ENCODE assay signal across 20 cellular contexts in the genomic region with DNA sequence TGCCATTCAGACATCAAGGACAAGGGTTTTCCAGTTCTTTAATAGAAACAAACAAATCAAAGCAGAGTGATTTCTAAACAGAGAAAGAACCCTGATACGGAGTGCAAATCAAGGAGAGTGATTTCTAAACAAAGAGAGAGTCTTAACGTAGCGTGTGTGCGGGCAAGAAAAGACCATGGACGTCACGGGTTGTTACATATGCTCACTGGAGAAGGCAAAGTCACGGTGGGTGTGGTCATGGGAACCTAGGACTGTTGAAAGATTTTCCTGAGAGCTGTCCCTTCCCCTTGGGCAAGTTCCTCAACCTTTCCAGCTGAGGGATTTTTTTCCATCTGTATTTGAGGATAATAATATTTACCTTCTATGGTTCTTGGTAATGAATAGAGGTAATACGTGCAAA.
"Had no signal": no experiment of that assay in that cellular context is flagged by ENCODE, and none has a peak within 500 bp of the region (broad histone marks: within the 10 kb centered on the region; RNA-seq: fewer than 3 reads in every experiment).

No MANE protein-coding gene starts in this region.

- FAIRE-seq: endometrium had no signal

- H3K36me3 ChIP-seq: gastrocnemius medialis, heart right ventricle, neutrophil, suprapubic skin, thyroid gland, vagina had no signal

- H3K36me3 Mint-ChIP-seq: type B pancreatic cell had no signal

- ATAC-seq: esophagus mucosa; gastrocnemius medialis; heart right ventricle; left lobe of liver; naive thymus-derived CD4-positive, alpha-beta T cell; psoas muscle; sciatic nerve had no signal

- DNase-seq: effector memory CD4-positive, alpha-beta T cell; gastrocnemius medialis; heart right ventricle; hypothalamus; islet precursor cell; mesendoderm; naive thymus-derived CD4-positive, alpha-beta T cell; psoas muscle; stimulated activated CD4-positive, alpha-beta T cell treated with anti-CD3 and anti-CD28 coated beads, Interleukin-2, amount 100 ng/mL, for 24 hours; stimulated activated naive CD4-positive, alpha-beta T cell treated with Interleukin-2 at 50 U/mL for 16 hours; thyroid gland had no signal

- H3K4me3 Mint-ChIP-seq: naive thymus-derived CD4-positive, alpha-beta T cell; type B pancreatic cell had no signal

- H3K27me3 ChIP-seq: gastrocnemius medialis, heart right ventricle, neutrophil, suprapubic skin, thyroid gland, vagina had no signal

- H3K27ac ChIP-seq: gastrocnemius medialis, heart right ventricle, neutrophil, psoas muscle, skin epidermis, suprapubic skin, thyroid gland, vagina had no signal

- H3K27ac Mint-ChIP-seq: naive thymus-derived CD4-positive, alpha-beta T cell; type B pancreatic cell had no signal

- H3K4me3 ChIP-seq: gastrocnemius medialis, heart right ventricle, psoas muscle, skin epidermis, suprapubic skin, thyroid gland, vagina had no signal

- H3K4me1 Mint-ChIP-seq: naive thymus-derived CD4-positive, alpha-beta T cell had no signal

- H3K4me1 ChIP-seq: gastrocnemius medialis, heart right ventricle, psoas muscle, suprapubic skin, thyroid gland, vagina had no signal

- H3K27me3 Mint-ChIP-seq: type B pancreatic cell had no signal
